Comparison of ENCODE assay signal across 1 cellular context in the genomic region with DNA sequence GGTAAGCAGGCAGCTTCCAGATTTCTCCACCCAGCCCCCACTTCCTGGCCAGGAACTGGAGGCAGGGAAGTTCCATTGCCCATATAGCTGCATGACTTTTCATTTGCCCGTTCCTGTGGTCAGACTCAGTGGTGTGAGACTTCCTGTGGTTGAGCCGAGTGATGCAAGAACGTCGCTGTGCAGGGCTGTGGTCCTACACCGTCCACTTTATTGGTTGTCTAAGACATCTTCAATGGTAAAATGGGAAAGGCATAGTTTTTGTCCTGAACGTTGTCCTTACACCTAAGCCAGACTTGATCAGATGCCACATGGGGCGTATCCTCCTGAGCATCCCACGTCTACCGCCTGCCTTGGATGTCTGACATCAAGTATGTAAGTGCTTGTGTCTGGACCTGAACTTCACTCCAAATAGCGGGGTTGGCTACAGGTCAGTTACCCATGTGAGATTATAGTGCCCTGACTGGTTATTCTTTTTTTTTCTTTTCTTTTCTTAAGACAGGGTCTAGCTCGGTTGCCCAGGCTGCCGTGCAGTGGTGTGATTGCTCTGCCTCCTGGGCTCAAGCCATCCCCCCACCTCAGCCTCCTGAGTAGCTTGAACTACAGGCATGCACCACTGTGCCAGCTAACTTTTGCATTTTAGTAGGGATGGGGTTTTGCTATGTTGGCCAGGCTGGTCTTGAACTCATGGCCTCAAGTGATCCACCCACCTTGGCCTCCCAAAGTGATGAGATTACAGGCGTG.
TF ChIP-seq lines count a peak whose summit lies in the region.

No MANE protein-coding gene starts in this region.

TF ChIP-seq in GM12878, 131 proteins besides CTCF, POLR2A, EP300 and RAD21 (continued from another document and continues in another):
- TF ChIP-seq, protein P1, sequence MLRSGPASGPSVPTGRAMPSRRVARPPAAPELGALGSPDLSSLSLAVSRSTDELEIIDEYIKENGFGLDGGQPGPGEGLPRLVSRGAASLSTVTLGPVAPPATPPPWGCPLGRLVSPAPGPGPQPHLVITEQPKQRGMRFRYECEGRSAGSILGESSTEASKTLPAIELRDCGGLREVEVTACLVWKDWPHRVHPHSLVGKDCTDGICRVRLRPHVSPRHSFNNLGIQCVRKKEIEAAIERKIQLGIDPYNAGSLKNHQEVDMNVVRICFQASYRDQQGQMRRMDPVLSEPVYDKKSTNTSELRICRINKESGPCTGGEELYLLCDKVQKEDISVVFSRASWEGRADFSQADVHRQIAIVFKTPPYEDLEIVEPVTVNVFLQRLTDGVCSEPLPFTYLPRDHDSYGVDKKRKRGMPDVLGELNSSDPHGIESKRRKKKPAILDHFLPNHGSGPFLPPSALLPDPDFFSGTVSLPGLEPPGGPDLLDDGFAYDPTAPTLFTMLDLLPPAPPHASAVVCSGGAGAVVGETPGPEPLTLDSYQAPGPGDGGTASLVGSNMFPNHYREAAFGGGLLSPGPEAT (IDR thresholded peaks at IDR 0.05; ENCODE audit: low read depth): peak; percentile 92
- TF ChIP-seq, protein P2, sequence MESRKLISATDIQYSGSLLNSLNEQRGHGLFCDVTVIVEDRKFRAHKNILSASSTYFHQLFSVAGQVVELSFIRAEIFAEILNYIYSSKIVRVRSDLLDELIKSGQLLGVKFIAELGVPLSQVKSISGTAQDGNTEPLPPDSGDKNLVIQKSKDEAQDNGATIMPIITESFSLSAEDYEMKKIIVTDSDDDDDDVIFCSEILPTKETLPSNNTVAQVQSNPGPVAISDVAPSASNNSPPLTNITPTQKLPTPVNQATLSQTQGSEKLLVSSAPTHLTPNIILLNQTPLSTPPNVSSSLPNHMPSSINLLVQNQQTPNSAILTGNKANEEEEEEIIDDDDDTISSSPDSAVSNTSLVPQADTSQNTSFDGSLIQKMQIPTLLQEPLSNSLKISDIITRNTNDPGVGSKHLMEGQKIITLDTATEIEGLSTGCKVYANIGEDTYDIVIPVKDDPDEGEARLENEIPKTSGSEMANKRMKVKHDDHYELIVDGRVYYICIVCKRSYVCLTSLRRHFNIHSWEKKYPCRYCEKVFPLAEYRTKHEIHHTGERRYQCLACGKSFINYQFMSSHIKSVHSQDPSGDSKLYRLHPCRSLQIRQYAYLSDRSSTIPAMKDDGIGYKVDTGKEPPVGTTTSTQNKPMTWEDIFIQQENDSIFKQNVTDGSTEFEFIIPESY (IDR thresholded peaks at IDR 0.05): no peak
- peak; percentile 96 for TF ChIP-seq BCL11A (IDR thresholded peaks at IDR 0.05; ENCODE audit: low read depth, low read length)
- TF ChIP-seq EED (IDR thresholded peaks at IDR 0.05; ENCODE audit: low read depth): peak; percentile 100
- TF ChIP-seq POLR2AphosphoS2 (IDR thresholded peaks at IDR 0.05; ENCODE audit: low read depth, low read length): no peak
- TF ChIP-seq BRCA1 (IDR thresholded peaks at IDR 0.05; ENCODE audit: low read depth, low read length): no peak
- peak; percentile 93 for TF ChIP-seq TCF12 (IDR thresholded peaks at IDR 0.05; ENCODE audit: low read depth, low read length)
- peak; percentile 17; the same call in 1 of the 2 replicates for TF ChIP-seq HDGF (IDR thresholded peaks at IDR 0.05)
- no peak for TF ChIP-seq NFXL1 (IDR thresholded peaks at IDR 0.05; ENCODE audit: borderline replicate concordance)
- no peak for TF ChIP-seq NR2C1 (IDR thresholded peaks at IDR 0.05)
- no peak for TF ChIP-seq POLR2AphosphoS5 (IDR thresholded peaks at IDR 0.05; ENCODE audit: low read length)
- TF ChIP-seq SMC3 (IDR thresholded peaks at IDR 0.05; ENCODE audit: borderline replicate concordance, low read length): 0 out of 2 replicates have a peak, but pooled peaks have one; percentile 23
- no peak for TF ChIP-seq KDM1A (IDR thresholded peaks at IDR 0.05; ENCODE audit: borderline replicate concordance)
- peak; percentile 93; the same call in 1 of the 2 replicates for TF ChIP-seq ZBED1 (IDR thresholded peaks at IDR 0.05; ENCODE audit: borderline replicate concordance)
- TF ChIP-seq SUZ12 (IDR thresholded peaks at IDR 0.05; ENCODE audit: unreplicated experiment): no peak
- TF ChIP-seq, protein P3, sequence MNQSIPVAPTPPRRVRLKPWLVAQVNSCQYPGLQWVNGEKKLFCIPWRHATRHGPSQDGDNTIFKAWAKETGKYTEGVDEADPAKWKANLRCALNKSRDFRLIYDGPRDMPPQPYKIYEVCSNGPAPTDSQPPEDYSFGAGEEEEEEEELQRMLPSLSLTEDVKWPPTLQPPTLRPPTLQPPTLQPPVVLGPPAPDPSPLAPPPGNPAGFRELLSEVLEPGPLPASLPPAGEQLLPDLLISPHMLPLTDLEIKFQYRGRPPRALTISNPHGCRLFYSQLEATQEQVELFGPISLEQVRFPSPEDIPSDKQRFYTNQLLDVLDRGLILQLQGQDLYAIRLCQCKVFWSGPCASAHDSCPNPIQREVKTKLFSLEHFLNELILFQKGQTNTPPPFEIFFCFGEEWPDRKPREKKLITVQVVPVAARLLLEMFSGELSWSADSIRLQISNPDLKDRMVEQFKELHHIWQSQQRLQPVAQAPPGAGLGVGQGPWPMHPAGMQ (IDR thresholded peaks at IDR 0.05; ENCODE audit: borderline replicate concordance): peak; percentile 44; the same call in 1 of the 2 replicates
- TF ChIP-seq CEBPB (IDR thresholded peaks at IDR 0.05; ENCODE audit: borderline replicate concordance in 1 of 2, low read depth in 2 of 2, low read length in 2 of 2): peak; percentile 90 to 95; a peak in 3 of 4 replicates
- TF ChIP-seq, protein P4, sequence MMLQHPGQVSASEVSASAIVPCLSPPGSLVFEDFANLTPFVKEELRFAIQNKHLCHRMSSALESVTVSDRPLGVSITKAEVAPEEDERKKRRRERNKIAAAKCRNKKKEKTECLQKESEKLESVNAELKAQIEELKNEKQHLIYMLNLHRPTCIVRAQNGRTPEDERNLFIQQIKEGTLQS (IDR thresholded peaks at IDR 0.05; ENCODE audit: borderline replicate concordance, extremely low read depth, low read depth, low read length): peak; percentile 27; the same call in 1 of the 2 replicates
- TF ChIP-seq RB1 (IDR thresholded peaks at IDR 0.05; ENCODE audit: borderline replicate concordance): no peak
- TF ChIP-seq, protein P5, sequence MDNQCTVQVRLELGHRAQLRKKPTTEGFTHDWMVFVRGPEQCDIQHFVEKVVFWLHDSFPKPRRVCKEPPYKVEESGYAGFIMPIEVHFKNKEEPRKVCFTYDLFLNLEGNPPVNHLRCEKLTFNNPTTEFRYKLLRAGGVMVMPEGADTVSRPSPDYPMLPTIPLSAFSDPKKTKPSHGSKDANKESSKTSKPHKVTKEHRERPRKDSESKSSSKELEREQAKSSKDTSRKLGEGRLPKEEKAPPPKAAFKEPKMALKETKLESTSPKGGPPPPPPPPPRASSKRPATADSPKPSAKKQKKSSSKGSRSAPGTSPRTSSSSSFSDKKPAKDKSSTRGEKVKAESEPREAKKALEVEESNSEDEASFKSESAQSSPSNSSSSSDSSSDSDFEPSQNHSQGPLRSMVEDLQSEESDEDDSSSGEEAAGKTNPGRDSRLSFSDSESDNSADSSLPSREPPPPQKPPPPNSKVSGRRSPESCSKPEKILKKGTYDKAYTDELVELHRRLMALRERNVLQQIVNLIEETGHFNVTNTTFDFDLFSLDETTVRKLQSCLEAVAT (IDR thresholded peaks at IDR 0.05): peak; percentile 91
- no peak for TF ChIP-seq MYC (IDR thresholded peaks at IDR 0.05; ENCODE audit: insufficient read depth, insufficient read length, insufficient replicate concordance, low read length, severe bottlenecking)
- no peak; the same call in 1 of the 2 replicates for TF ChIP-seq ZNF24 (IDR thresholded peaks at IDR 0.05)
- TF ChIP-seq STAT3 (IDR thresholded peaks at IDR 0.05; ENCODE audit: low read depth, low read length): peak; percentile 79; the same call in 1 of the 2 replicates
- 0 out of 2 replicates have a peak, but pooled peaks have one; percentile 14 for TF ChIP-seq RAD51 (IDR thresholded peaks at IDR 0.05)
- TF ChIP-seq CBX3 (IDR thresholded peaks at IDR 0.05; ENCODE audit: borderline replicate concordance, low read depth): no peak
- TF ChIP-seq TCF3 (IDR thresholded peaks at IDR 0.05; ENCODE audit: borderline replicate concordance, insufficient read depth, low read depth, low read length): peak; percentile 86; the same call in 1 of the 2 replicates
- peak; percentile 93 for TF ChIP-seq MTA2 (IDR thresholded peaks at IDR 0.05; ENCODE audit: low read depth)
- no peak; the same call in 1 of the 2 replicates for TF ChIP-seq ZNF217 (IDR thresholded peaks at IDR 0.05)
- peak; percentile 65 for TF ChIP-seq YY1 (IDR thresholded peaks at IDR 0.05; ENCODE audit: low read depth, low read length)
- no peak for TF ChIP-seq ZNF384 (IDR thresholded peaks at IDR 0.05; ENCODE audit: borderline replicate concordance, low read depth, low read length)
- TF ChIP-seq IRF4 (IDR thresholded peaks at IDR 0.05; ENCODE audit: low read depth, low read length): peak; percentile 92
- TF ChIP-seq ZZZ3 (IDR thresholded peaks at IDR 0.05; ENCODE audit: control insufficient read depth, insufficient read length, low read depth): no peak
- peak; percentile 99 for TF ChIP-seq PAX5 (IDR thresholded peaks at IDR 0.05; ENCODE audit: borderline replicate concordance, low read depth, low read length)
- peak; percentile 52; the same call in 1 of the 2 replicates for TF ChIP-seq LARP7 (IDR thresholded peaks at IDR 0.05)
- no peak; the same call in 1 of the 2 replicates for TF ChIP-seq RCOR1 (conservative IDR thresholded peaks at IDR 0.05; ENCODE audit: low read depth, low read length)
- no peak for TF ChIP-seq MXI1 (IDR thresholded peaks at IDR 0.05; ENCODE audit: low read depth, low read length)
- TF ChIP-seq, protein P6, sequence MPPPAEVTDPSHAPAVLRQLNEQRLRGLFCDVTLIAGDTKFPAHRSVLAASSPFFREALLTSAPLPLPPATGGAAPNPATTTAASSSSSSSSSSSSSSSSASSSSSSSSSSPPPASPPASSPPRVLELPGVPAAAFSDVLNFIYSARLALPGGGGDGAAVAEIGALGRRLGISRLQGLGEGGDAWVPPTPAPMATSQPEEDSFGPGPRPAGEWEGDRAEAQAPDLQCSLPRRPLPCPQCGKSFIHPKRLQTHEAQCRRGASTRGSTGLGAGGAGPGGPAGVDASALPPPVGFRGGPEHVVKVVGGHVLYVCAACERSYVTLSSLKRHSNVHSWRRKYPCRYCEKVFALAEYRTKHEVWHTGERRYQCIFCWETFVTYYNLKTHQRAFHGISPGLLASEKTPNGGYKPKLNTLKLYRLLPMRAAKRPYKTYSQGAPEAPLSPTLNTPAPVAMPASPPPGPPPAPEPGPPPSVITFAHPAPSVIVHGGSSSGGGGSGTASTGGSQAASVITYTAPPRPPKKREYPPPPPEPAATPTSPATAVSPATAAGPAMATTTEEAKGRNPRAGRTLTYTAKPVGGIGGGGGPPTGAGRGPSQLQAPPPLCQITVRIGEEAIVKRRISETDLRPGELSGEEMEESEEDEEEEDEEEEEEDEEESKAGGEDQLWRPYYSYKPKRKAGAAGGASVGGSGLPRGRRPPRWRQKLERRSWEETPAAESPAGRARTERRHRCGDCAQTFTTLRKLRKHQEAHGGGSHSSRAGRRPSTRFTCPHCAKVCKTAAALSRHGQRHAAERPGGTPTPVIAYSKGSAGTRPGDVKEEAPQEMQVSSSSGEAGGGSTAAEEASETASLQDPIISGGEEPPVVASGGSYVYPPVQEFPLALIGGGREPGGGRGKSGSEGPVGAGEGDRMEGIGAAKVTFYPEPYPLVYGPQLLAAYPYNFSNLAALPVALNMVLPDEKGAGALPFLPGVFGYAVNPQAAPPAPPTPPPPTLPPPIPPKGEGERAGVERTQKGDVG (CRISPR knock-in tag; IDR thresholded peaks at IDR 0.05): no peak
- TF ChIP-seq WRNIP1 (IDR thresholded peaks at IDR 0.05; ENCODE audit: borderline replicate concordance, low read depth, low read length): no peak
- TF ChIP-seq, protein P7, sequence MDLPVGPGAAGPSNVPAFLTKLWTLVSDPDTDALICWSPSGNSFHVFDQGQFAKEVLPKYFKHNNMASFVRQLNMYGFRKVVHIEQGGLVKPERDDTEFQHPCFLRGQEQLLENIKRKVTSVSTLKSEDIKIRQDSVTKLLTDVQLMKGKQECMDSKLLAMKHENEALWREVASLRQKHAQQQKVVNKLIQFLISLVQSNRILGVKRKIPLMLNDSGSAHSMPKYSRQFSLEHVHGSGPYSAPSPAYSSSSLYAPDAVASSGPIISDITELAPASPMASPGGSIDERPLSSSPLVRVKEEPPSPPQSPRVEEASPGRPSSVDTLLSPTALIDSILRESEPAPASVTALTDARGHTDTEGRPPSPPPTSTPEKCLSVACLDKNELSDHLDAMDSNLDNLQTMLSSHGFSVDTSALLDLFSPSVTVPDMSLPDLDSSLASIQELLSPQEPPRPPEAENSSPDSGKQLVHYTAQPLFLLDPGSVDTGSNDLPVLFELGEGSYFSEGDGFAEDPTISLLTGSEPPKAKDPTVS (IDR thresholded peaks at IDR 0.05; ENCODE audit: low read depth, low read length): no peak
- peak; percentile 65 for TF ChIP-seq JUNB (IDR thresholded peaks at IDR 0.05)
- TF ChIP-seq, protein P8, sequence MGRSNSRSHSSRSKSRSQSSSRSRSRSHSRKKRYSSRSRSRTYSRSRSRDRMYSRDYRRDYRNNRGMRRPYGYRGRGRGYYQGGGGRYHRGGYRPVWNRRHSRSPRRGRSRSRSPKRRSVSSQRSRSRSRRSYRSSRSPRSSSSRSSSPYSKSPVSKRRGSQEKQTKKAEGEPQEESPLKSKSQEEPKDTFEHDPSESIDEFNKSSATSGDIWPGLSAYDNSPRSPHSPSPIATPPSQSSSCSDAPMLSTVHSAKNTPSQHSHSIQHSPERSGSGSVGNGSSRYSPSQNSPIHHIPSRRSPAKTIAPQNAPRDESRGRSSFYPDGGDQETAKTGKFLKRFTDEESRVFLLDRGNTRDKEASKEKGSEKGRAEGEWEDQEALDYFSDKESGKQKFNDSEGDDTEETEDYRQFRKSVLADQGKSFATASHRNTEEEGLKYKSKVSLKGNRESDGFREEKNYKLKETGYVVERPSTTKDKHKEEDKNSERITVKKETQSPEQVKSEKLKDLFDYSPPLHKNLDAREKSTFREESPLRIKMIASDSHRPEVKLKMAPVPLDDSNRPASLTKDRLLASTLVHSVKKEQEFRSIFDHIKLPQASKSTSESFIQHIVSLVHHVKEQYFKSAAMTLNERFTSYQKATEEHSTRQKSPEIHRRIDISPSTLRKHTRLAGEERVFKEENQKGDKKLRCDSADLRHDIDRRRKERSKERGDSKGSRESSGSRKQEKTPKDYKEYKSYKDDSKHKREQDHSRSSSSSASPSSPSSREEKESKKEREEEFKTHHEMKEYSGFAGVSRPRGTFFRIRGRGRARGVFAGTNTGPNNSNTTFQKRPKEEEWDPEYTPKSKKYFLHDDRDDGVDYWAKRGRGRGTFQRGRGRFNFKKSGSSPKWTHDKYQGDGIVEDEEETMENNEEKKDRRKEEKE (IDR thresholded peaks at IDR 0.05): no peak
- peak; percentile 92 for TF ChIP-seq CHD2 (IDR thresholded peaks at IDR 0.05; ENCODE audit: borderline replicate concordance, low read depth, low read length)
- TF ChIP-seq FOXK2 (IDR thresholded peaks at IDR 0.05): no peak
- peak; percentile 96 for TF ChIP-seq NFIC (IDR thresholded peaks at IDR 0.05; ENCODE audit: low read depth, low read length)
- TF ChIP-seq TAF1 (IDR thresholded peaks at IDR 0.05; ENCODE audit: borderline replicate concordance, low read depth, low read length): no peak
- no peak for TF ChIP-seq SMAD1 (IDR thresholded peaks at IDR 0.05; ENCODE audit: low read depth, partially characterized antibody)
- TF ChIP-seq, protein P9, sequence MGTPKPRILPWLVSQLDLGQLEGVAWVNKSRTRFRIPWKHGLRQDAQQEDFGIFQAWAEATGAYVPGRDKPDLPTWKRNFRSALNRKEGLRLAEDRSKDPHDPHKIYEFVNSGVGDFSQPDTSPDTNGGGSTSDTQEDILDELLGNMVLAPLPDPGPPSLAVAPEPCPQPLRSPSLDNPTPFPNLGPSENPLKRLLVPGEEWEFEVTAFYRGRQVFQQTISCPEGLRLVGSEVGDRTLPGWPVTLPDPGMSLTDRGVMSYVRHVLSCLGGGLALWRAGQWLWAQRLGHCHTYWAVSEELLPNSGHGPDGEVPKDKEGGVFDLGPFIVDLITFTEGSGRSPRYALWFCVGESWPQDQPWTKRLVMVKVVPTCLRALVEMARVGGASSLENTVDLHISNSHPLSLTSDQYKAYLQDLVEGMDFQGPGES (IDR thresholded peaks at IDR 0.05): no peak
- peak; percentile 100 for TF ChIP-seq RUNX3 (IDR thresholded peaks at IDR 0.05; ENCODE audit: low read length)
